ENCODE assay signal across 14 cellular contexts in the genomic region with DNA sequence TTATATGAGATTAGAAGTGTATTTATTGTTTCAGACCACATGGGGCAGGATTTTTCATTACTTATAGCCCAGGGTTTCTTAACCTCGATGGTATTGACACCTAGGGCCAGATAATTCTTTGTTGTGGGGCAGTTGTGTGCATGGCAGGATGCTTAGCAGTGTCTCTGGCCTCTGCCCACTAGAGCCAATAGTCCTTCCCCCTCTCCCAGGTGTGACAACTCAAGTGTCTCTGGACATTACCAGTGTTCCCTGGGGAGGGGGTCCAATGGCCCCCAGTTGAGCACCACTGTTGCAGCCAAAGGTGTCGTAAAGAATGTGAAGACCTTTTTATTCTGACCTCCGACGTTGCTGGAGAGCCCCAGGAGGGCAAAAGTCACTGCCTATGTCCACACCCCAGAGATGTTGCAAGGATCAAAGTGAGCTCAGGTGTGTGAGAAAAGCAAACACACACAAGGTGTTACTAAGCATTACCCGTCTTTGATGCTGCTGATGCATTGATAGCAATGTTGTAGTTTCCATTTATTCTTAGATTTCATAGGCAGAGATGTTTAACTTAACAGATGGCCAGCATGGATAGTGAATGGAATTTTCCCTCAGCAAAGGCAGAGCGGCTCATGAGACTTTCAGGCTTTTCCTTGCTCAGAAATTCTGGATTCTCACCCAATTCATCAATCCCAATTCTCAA. TPM values are rescaled to one million over a fixed set of nuclear protein-coding genes. Genes with fewer than 3 reads are reported as not detected.
A peak's percentile ranks its signal among the peaks of the same experiment; 100 is the strongest.
DNase-seq lines count a peak whose midpoint lies in the region; ATAC-seq and TF ChIP-seq lines count a peak whose summit lies in the region.
"Had no signal": no experiment of that assay in that cellular context is flagged by ENCODE, and none has a peak within 500 bp of the region (broad histone marks: within the 10 kb centered on the region; RNA-seq: fewer than 3 reads in every experiment).

No MANE protein-coding gene starts in this region.

- H3K4me1 Mint-ChIP-seq in immature natural killer cell, result no peaks in the 10 kb centered on the region
- H3K4me1 Mint-ChIP-seq: CD4-positive, CD25-positive, alpha-beta regulatory T cell had no signal

- H3K27me3 Mint-ChIP-seq in immature natural killer cell (ENCODE audit: low read depth in 3 of 3), result peaks cover 3 to 7% (median 4%) of the 10 kb centered on the region in 3 donors

- no peak overlapping the region for H3K27ac Mint-ChIP-seq in immature natural killer cell
- H3K27ac Mint-ChIP-seq: CD4-positive, CD25-positive, alpha-beta regulatory T cell had no signal

- no peaks in the 10 kb centered on the region for H3K36me3 Mint-ChIP-seq in immature natural killer cell
- H3K36me3 Mint-ChIP-seq: CD4-positive, CD25-positive, alpha-beta regulatory T cell had no signal

- no peaks in the 10 kb centered on the region for H3K9me3 ChIP-seq in A673 (ENCODE audit: low read depth, low read length, poor library complexity, severe bottlenecking)

- ATAC-seq in Right ventricle myocardium superior (ENCODE audit: poor library complexity), result no peak

- POLR2A ChIA-PET in A673 (lab: Charles Lee; ENCODE audit: low non-redundant PET), result no interaction called here

- TF ChIP-seq CTCF in A673 (conservative IDR thresholded peaks at IDR 0.05; ENCODE audit: low read depth, low read length), result peak; percentile 17; the same call in 1 of the 2 replicates

- DNase-seq in A673 (ENCODE audit: low spot score) (peak; percentile 11), ELR (ENCODE audit: low read depth) (peak; percentile 22), RKO (ENCODE audit: low spot score) (peak; percentile 47), immature natural killer cell (peak; percentile 32 to 43 (median 41)), DMS79 (lab: John Stamatoyannopoulos, UW) (no peak), NCI-H1694 treated with DMSO at 0.1 percent for 48 hours (lab: John Stamatoyannopoulos, UW) (no peak), hepatic stellate cell (ENCODE audit: low spot score) (no peak), Right ventricle myocardium superior (no peak)
- DNase-seq: activated CD8-positive, alpha-beta memory T cell treated with anti-CD3 and anti-CD28 coated beads, Interleukin-2, amount 50 U/mL, for 48 hours; CD4-positive, CD25-positive, alpha-beta regulatory T cell; effector memory CD4-positive, alpha-beta T cell; head of caudate nucleus; NCI-H1930 had no signal

- no peaks in the 10 kb centered on the region for H3K4me1 ChIP-seq in A673 (ENCODE audit: insufficient read depth, low read length, poor library complexity, severe bottlenecking)
- H3K4me1 ChIP-seq: parathyroid adenoma had no signal

- no peaks in the 10 kb centered on the region for H3K27me3 ChIP-seq in A673 (replicated peaks; ENCODE audit: insufficient read depth, low read depth, low read length, poor library complexity)

- H3K27ac ChIP-seq in A673 (ENCODE audit: low read depth, low read length, poor library complexity, severe bottlenecking), result no peak overlapping the region
- H3K27ac ChIP-seq: parathyroid adenoma had no signal

- intact Hi-C loops in A673 (cut with micrococcal nuclease; ENCODE audit: unreplicated experiment) (no loop called here), Right ventricle myocardium superior (cut with DNase I) (no loop called here)

- H3K9me3 Mint-ChIP-seq in immature natural killer cell, result no peaks in the 10 kb centered on the region

- H3K4me3 Mint-ChIP-seq in immature natural killer cell, result no peak overlapping the region
- H3K4me3 Mint-ChIP-seq: CD4-positive, CD25-positive, alpha-beta regulatory T cell had no signal

- no peaks in the 10 kb centered on the region for H3K36me3 ChIP-seq in A673 (ENCODE audit: insufficient read depth, low read length, poor library complexity, severe bottlenecking)

- H3K4me3 ChIP-seq in A673 (ENCODE audit: low read depth, low read length, poor library complexity, severe bottlenecking), result no peak overlapping the region

- CTCF ChIA-PET in A673 (lab: Charles Lee), result interaction anchor here (0.6 kb wide), 1 partner anchor 238 kb away, joined by 5 read pairs; no protein-coding TSS in a partner anchor

- BruUV-seq in A673 (replicated peaks; lab: Mats Ljungman, UMichigan), result no TSS peak

RNA-seq across cellular contexts. Expression of a gene that starts 22.2 kb away (rescaled TPM):
- not detected in 2 replicates for total RNA-seq in A673 (2021)
- polyA plus RNA-seq in immature natural killer cell, result not detected
- not detected for total RNA-seq in Right ventricle myocardium superior
- total RNA-seq: CD4-positive, CD25-positive, alpha-beta regulatory T cell had no signal
- polyA plus RNA-seq: CD4-positive, CD25-positive, alpha-beta regulatory T cell had no signal

RNA-seq across cellular contexts. Expression of a gene that starts 39.9 kb away (rescaled TPM):
- total RNA-seq in A673 (2021), result 75.9 and 82.8 TPM in 2 replicates
- polyA plus RNA-seq in immature natural killer cell, result 10 to 100 TPM in 1 of 3 donors, 1 to 10 TPM in 2; 4.1 to 39.0 (median 5.7) TPM
- 32.1 TPM for total RNA-seq in Right ventricle myocardium superior

Comparison
In these comparisons a context has a peak if more than half of its experiments do, and no peak if none do; other contexts are left out.
1. DNase-seq: peak in A673 (single experiment), ELR (single experiment), RKO (single experiment) and immature natural killer cell (3 of 3); none in DMS79 (single experiment), NCI-H1694 treated with DMSO at 0.1 percent for 48 hours (single experiment), hepatic stellate cell (single experiment) and Right ventricle myocardium superior (single experiment).